ENCODE assay signal across 1 cellular context in the genomic region with DNA sequence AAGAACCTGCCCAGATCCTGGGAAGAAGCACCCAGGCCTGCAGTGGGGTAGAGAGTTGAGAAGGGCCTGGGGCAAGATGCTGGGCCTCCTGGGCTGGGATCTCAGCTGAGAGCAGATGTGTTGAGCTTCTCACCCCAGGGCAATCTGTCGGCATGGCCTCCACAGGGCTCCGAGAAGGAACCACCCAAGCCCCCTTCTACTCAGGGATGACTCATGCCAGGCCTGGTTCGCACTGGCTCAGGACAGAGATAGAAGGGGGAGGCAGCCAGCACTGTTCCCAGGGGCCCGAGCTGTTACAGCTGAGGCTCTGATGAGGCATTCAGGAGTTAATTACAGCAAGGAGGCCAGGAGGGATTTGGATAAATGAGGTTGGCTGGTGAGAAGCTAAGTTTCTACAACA.
TF ChIP-seq lines count a peak whose summit lies in the region.

No MANE protein-coding gene starts in this region.

TF ChIP-seq in IMR-90, 13 proteins besides CTCF, POLR2A, EP300 and RAD21 (continued from another document):
- TF ChIP-seq, protein P1, sequence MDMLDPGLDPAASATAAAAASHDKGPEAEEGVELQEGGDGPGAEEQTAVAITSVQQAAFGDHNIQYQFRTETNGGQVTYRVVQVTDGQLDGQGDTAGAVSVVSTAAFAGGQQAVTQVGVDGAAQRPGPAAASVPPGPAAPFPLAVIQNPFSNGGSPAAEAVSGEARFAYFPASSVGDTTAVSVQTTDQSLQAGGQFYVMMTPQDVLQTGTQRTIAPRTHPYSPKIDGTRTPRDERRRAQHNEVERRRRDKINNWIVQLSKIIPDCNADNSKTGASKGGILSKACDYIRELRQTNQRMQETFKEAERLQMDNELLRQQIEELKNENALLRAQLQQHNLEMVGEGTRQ (IDR thresholded peaks at IDR 0.05; ENCODE audit: low read depth, low read length): no peak
